1 cellular context compared by ENCODE assay signal in the genomic region with DNA sequence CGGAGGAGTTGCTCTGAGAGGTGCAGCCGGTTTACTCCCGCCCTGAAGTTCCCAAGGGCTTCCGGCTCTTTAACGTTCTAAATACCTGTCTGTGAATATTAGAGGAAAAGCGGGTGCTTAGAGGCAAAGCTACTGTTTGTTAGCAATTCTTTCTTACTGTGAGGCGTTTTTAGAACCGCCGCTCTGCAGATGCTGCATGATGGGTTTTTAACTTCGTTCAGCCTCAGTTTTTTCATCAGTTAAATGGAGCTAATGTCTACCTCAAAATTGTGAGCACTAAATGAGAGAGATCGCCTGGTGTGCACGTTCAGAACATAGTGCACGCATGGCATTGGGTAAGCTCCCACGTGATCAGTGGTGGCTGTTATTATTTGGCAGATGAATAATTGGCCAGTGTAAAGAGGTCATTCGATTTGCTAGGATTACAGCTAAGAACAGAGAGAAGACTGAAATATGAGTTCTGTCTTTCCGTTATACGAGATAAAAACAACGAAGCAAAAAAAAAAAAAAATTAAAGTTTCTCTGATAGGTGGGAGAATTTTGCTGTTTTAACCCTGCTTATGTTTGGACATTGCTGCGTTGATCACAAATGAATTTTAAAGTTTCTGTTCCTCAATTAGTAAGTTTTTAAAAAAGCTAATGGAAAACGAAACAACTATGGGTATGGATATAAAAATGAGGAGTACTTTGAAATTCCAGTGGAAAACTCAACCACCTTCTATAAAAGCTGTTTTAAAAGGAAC.
TF ChIP-seq lines count a peak whose summit lies in the region.

No MANE protein-coding gene starts in this region.

TF ChIP-seq in HepG2, 621 proteins besides CTCF, POLR2A, EP300 and RAD21 (continued from another document and continues in another):
- TF ChIP-seq, protein P1, sequence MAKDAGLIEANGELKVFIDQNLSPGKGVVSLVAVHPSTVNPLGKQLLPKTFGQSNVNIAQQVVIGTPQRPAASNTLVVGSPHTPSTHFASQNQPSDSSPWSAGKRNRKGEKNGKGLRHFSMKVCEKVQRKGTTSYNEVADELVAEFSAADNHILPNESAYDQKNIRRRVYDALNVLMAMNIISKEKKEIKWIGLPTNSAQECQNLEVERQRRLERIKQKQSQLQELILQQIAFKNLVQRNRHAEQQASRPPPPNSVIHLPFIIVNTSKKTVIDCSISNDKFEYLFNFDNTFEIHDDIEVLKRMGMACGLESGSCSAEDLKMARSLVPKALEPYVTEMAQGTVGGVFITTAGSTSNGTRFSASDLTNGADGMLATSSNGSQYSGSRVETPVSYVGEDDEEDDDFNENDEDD (CRISPR knock-in tag; IDR thresholded peaks at IDR 0.05; ENCODE audit: borderline replicate concordance), result peak; percentile 85
- TF ChIP-seq, protein P2, sequence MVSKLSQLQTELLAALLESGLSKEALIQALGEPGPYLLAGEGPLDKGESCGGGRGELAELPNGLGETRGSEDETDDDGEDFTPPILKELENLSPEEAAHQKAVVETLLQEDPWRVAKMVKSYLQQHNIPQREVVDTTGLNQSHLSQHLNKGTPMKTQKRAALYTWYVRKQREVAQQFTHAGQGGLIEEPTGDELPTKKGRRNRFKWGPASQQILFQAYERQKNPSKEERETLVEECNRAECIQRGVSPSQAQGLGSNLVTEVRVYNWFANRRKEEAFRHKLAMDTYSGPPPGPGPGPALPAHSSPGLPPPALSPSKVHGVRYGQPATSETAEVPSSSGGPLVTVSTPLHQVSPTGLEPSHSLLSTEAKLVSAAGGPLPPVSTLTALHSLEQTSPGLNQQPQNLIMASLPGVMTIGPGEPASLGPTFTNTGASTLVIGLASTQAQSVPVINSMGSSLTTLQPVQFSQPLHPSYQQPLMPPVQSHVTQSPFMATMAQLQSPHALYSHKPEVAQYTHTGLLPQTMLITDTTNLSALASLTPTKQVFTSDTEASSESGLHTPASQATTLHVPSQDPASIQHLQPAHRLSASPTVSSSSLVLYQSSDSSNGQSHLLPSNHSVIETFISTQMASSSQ (IDR thresholded peaks at IDR 0.05; ENCODE audit: low read depth), result no peak; the same call in 1 of the 2 replicates
- TF ChIP-seq, protein P2 (CRISPR knock-in tag; IDR thresholded peaks at IDR 0.05; ENCODE audit: borderline replicate concordance), result no peak
- TF ChIP-seq ZFX (CRISPR knock-in tag; IDR thresholded peaks at IDR 0.05; ENCODE audit: low read depth) (no peak), AHR (CRISPR knock-in tag; IDR thresholded peaks at IDR 0.05) (no peak), ETV6 (CRISPR knock-in tag; conservative IDR thresholded peaks at IDR 0.05) (0 out of 2 replicates have a peak, but pooled peaks have one; percentile 50), HDAC6 (IDR thresholded peaks at IDR 0.05; ENCODE audit: low read depth, low read length) (peak; percentile 92; the same call in 1 of the 2 replicates), NFYC (CRISPR knock-in tag; IDR thresholded peaks at IDR 0.05) (no peak), EEA1 (CRISPR knock-in tag; IDR thresholded peaks at IDR 0.05; ENCODE audit: borderline replicate concordance) (0 out of 2 replicates have a peak, but pooled peaks have one; percentile 11), FOXK1 (CRISPR knock-in tag; IDR thresholded peaks at IDR 0.05; ENCODE audit: borderline replicate concordance, low read depth) (peak; percentile 57; the same call in 1 of the 2 replicates), HOXA5 (CRISPR knock-in tag; IDR thresholded peaks at IDR 0.05) (peak; percentile 39; the same call in 1 of the 2 replicates), IRF2 (CRISPR knock-in tag; IDR thresholded peaks at IDR 0.05) (peak; percentile 51; the same call in 1 of the 2 replicates), NFKB2 (CRISPR knock-in tag; IDR thresholded peaks at IDR 0.05; ENCODE audit: borderline replicate concordance) (no peak; the same call in 1 of the 2 replicates), MTF1 (CRISPR knock-in tag; IDR thresholded peaks at IDR 0.05) (peak; percentile 76; the same call in 1 of the 2 replicates), NCOA1 (CRISPR knock-in tag; IDR thresholded peaks at IDR 0.05) (peak; percentile 78), KLF13 (CRISPR knock-in tag; IDR thresholded peaks at IDR 0.05) (no peak), ZNF34 (CRISPR knock-in tag; IDR thresholded peaks at IDR 0.05; ENCODE audit: borderline replicate concordance) (no peak), ZNF317 (CRISPR knock-in tag; IDR thresholded peaks at IDR 0.05) (peak; percentile 18; the same call in 1 of the 2 replicates), JUN (CRISPR knock-in tag; IDR thresholded peaks at IDR 0.05) (0 out of 2 replicates have a peak, but pooled peaks have one; percentile 57), MTA3 (CRISPR knock-in tag; IDR thresholded peaks at IDR 0.05) (no peak), HOXA3 (CRISPR knock-in tag; IDR thresholded peaks at IDR 0.05) (no peak; the same call in 1 of the 2 replicates), FOXP1 (IDR thresholded peaks at IDR 0.05) (no peak), FOXP1 (CRISPR knock-in tag; IDR thresholded peaks at IDR 0.05) (peak; percentile 62), PHB2 (IDR thresholded peaks at IDR 0.05; ENCODE audit: partially characterized antibody) (no peak), SRSF9 (IDR thresholded peaks at IDR 0.05; ENCODE audit: borderline replicate concordance, insufficient read depth, low read depth, low read length, poor library complexity, severe bottlenecking) (no peak), DMAP1 (CRISPR knock-in tag; IDR thresholded peaks at IDR 0.05) (peak; percentile 66), ZFYVE20 (CRISPR knock-in tag; IDR thresholded peaks at IDR 0.05; ENCODE audit: borderline replicate concordance, low read depth) (no peak), STAG1 (CRISPR knock-in tag; IDR thresholded peaks at IDR 0.05) (no peak), PAX8 (CRISPR knock-in tag; IDR thresholded peaks at IDR 0.05; ENCODE audit: borderline replicate concordance) (no peak)
- TF ChIP-seq, protein P3, sequence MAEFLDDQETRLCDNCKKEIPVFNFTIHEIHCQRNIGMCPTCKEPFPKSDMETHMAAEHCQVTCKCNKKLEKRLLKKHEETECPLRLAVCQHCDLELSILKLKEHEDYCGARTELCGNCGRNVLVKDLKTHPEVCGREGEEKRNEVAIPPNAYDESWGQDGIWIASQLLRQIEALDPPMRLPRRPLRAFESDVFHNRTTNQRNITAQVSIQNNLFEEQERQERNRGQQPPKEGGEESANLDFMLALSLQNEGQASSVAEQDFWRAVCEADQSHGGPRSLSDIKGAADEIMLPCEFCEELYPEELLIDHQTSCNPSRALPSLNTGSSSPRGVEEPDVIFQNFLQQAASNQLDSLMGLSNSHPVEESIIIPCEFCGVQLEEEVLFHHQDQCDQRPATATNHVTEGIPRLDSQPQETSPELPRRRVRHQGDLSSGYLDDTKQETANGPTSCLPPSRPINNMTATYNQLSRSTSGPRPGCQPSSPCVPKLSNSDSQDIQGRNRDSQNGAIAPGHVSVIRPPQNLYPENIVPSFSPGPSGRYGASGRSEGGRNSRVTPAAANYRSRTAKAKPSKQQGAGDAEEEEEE (CRISPR knock-in tag; IDR thresholded peaks at IDR 0.05; ENCODE audit: borderline replicate concordance), result no peak
- TF ChIP-seq, protein P4, sequence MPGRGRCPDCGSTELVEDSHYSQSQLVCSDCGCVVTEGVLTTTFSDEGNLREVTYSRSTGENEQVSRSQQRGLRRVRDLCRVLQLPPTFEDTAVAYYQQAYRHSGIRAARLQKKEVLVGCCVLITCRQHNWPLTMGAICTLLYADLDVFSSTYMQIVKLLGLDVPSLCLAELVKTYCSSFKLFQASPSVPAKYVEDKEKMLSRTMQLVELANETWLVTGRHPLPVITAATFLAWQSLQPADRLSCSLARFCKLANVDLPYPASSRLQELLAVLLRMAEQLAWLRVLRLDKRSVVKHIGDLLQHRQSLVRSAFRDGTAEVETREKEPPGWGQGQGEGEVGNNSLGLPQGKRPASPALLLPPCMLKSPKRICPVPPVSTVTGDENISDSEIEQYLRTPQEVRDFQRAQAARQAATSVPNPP (CRISPR knock-in tag; IDR thresholded peaks at IDR 0.05), result peak; percentile 89
- TF ChIP-seq, protein P5, sequence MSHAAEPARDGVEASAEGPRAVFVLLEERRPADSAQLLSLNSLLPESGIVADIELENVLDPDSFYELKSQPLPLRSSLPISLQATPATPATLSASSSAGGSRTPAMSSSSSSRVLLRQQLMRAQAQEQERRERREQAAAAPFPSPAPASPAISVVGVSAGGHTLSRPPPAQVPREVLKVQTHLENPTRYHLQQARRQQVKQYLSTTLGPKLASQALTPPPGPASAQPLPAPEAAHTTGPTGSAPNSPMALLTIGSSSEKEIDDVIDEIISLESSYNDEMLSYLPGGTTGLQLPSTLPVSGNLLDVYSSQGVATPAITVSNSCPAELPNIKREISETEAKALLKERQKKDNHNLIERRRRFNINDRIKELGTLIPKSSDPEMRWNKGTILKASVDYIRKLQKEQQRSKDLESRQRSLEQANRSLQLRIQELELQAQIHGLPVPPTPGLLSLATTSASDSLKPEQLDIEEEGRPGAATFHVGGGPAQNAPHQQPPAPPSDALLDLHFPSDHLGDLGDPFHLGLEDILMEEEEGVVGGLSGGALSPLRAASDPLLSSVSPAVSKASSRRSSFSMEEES (CRISPR knock-in tag; IDR thresholded peaks at IDR 0.05), result peak; percentile 92
- TF ChIP-seq, protein P6, sequence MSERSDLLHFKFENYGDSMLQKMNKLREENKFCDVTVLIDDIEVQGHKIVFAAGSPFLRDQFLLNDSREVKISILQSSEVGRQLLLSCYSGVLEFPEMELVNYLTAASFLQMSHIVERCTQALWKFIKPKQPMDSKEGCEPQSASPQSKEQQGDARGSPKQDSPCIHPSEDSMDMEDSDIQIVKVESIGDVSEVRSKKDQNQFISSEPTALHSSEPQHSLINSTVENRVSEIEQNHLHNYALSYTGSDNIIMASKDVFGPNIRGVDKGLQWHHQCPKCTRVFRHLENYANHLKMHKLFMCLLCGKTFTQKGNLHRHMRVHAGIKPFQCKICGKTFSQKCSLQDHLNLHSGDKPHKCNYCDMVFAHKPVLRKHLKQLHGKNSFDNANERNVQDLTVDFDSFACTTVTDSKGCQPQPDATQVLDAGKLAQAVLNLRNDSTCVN (CRISPR knock-in tag; IDR thresholded peaks at IDR 0.05; ENCODE audit: borderline replicate concordance), result peak; percentile 59; the same call in 1 of the 2 replicates
- TF ChIP-seq, protein P7, sequence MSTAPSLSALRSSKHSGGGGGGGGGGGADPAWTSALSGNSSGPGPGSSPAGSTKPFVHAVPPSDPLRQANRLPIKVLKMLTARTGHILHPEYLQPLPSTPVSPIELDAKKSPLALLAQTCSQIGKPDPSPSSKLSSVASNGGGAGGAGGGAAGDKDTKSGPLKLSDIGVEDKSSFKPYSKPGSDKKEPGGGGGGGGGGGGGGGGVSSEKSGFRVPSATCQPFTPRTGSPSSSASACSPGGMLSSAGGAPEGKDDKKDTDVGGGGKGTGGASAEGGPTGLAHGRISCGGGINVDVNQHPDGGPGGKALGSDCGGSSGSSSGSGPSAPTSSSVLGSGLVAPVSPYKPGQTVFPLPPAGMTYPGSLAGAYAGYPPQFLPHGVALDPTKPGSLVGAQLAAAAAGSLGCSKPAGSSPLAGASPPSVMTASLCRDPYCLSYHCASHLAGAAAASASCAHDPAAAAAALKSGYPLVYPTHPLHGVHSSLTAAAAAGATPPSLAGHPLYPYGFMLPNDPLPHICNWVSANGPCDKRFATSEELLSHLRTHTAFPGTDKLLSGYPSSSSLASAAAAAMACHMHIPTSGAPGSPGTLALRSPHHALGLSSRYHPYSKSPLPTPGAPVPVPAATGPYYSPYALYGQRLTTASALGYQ (CRISPR knock-in tag; IDR thresholded peaks at IDR 0.05), result no peak; the same call in 1 of the 2 replicates
- TF ChIP-seq, protein P8, sequence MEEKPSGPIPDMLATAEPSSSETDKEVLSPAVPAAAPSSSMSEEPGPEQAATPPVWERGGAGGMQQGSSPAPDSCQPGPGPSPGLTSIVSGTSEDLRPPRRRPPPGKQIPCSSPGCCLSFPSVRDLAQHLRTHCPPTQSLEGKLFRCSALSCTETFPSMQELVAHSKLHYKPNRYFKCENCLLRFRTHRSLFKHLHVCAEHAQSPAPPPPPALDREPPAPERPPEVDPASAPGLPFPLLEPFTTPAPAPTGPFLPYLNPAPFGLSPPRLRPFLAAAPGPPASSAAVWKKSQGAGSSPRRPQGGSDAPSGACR (CRISPR knock-in tag; IDR thresholded peaks at IDR 0.05), result peak; percentile 20; the same call in 1 of the 2 replicates
- TF ChIP-seq, protein P9, sequence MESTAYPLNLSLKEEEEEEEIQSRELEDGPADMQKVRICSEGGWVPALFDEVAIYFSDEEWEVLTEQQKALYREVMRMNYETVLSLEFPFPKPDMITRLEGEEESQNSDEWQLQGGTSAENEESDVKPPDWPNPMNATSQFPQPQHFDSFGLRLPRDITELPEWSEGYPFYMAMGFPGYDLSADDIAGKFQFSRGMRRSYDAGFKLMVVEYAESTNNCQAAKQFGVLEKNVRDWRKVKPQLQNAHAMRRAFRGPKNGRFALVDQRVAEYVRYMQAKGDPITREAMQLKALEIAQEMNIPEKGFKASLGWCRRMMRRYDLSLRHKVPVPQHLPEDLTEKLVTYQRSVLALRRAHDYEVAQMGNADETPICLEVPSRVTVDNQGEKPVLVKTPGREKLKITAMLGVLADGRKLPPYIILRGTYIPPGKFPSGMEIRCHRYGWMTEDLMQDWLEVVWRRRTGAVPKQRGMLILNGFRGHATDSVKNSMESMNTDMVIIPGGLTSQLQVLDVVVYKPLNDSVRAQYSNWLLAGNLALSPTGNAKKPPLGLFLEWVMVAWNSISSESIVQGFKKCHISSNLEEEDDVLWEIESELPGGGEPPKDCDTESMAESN (CRISPR knock-in tag; conservative IDR thresholded peaks at IDR 0.05), result 0 out of 2 replicates have a peak, but pooled peaks have one; percentile 64
- TF ChIP-seq, protein P10, sequence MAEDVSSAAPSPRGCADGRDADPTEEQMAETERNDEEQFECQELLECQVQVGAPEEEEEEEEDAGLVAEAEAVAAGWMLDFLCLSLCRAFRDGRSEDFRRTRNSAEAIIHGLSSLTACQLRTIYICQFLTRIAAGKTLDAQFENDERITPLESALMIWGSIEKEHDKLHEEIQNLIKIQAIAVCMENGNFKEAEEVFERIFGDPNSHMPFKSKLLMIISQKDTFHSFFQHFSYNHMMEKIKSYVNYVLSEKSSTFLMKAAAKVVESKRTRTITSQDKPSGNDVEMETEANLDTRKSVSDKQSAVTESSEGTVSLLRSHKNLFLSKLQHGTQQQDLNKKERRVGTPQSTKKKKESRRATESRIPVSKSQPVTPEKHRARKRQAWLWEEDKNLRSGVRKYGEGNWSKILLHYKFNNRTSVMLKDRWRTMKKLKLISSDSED (CRISPR knock-in tag; IDR thresholded peaks at IDR 0.05), result 0 out of 2 replicates have a peak, but pooled peaks have one; percentile 49
- TF ChIP-seq, protein P11, sequence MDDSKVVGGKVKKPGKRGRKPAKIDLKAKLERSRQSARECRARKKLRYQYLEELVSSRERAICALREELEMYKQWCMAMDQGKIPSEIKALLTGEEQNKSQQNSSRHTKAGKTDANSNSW (CRISPR knock-in tag; IDR thresholded peaks at IDR 0.05; ENCODE audit: borderline replicate concordance), result no peak
